29 cellular contexts compared by ENCODE assay signal in the genomic region with DNA sequence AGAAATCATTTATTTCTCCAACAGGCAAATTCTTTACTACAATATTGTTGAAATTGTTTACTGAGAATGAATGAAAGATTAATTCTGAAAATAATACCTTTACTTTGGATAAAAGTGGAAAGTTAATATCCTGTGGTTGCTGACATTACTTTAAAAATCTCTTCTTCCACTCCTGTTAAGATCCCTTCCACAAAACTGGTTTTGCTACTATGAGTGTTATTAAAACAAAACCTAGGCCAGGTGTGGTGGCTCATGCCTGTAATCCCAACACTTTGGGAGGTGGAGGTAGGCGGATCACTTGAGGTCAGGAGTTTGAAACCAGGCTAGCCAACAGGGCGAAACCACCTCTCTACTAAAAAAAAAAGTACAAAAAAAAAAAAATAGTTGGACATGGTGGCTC.
"Had no signal": no experiment of that assay in that cellular context is flagged by ENCODE, and none has a peak within 500 bp of the region (broad histone marks: within the 10 kb centered on the region; RNA-seq: fewer than 3 reads in every experiment).

No MANE protein-coding gene starts in this region.

- H3K4me3 ChIP-seq: adrenal gland, esophagus muscularis mucosa, hepatocyte, pancreas, psoas muscle, sigmoid colon, upper lobe of right lung had no signal

- ATAC-seq: effector memory CD8-positive, alpha-beta T cell; psoas muscle had no signal

- H3K36me3 Mint-ChIP-seq: activated naive CD8-positive, alpha-beta T cell treated with anti-CD3 and anti-CD28 coated beads for 36 hours; brain; mesothelial cell of epicardium; naive B cell; stimulated activated memory B cell treated with anti-CD40 and anti-IgM and Interleukin-4, amounts not matched to agents 10 μg/mL and 1 μg/mL and 100 μg/mL, for 72 hours had no signal

- H3K9me3 ChIP-seq: adrenal gland, esophagus muscularis mucosa, pancreas, psoas muscle, sigmoid colon, upper lobe of right lung had no signal

- H3K9me3 Mint-ChIP-seq: activated naive CD4-positive, alpha-beta T cell treated with anti-CD3 and anti-CD28 coated beads for 36 hours; activated naive CD8-positive, alpha-beta T cell treated with anti-CD3 and anti-CD28 coated beads for 36 hours; activated T-helper 1 cell treated with anti-CD3 and anti-CD28 coated beads, Interleukin-12 subunit alpha, Interleukin-12 subunit beta, Interleukin-2, Interleukin-4 antibody, amounts not matched to agents 30 ng/mL and 10 ng/mL and 1 ng/mL, durations not matched to agents 14 hours and 24 hours and 36 hours; brain; effector memory CD8-positive, alpha-beta T cell; mesothelial cell of epicardium; naive B cell; nephron progenitor cell; stimulated activated memory B cell treated with anti-CD40 and anti-IgM and Interleukin-4, amounts not matched to agents 10 μg/mL and 1 μg/mL and 100 μg/mL, for 72 hours; stimulated activated naive CD8-positive, alpha-beta T cell treated with anti-CD3 and anti-CD28 coated beads, Interleukin-15, amount 100 ng/mL, for 72 hours; T-helper 1 cell treated with Interleukin-12 subunit alpha and Interleukin-12 subunit beta and Interleukin-4 antibody, amounts not matched to agents 30 μg/mL and 1 μg/mL, for 36 hours had no signal

- H3K27me3 ChIP-seq: adrenal gland, esophagus muscularis mucosa, hepatocyte, pancreas, sigmoid colon, upper lobe of right lung had no signal

- H3K4me1 Mint-ChIP-seq: activated naive CD8-positive, alpha-beta T cell treated with anti-CD3 and anti-CD28 coated beads for 36 hours; naive B cell; stimulated activated memory B cell treated with anti-CD40 and anti-IgM and Interleukin-4, amounts not matched to agents 10 μg/mL and 1 μg/mL and 100 μg/mL, for 72 hours; stimulated activated naive CD8-positive, alpha-beta T cell treated with anti-CD3 and anti-CD28 coated beads, Interleukin-15, amount 100 ng/mL, for 72 hours had no signal

- H3K27ac ChIP-seq: adrenal gland, esophagus muscularis mucosa, hepatocyte, pancreas, psoas muscle, sigmoid colon, upper lobe of right lung, VCaP had no signal

- H3K4me3 Mint-ChIP-seq: activated naive CD4-positive, alpha-beta T cell treated with anti-CD3 and anti-CD28 coated beads for 36 hours; activated naive CD8-positive, alpha-beta T cell treated with anti-CD3 and anti-CD28 coated beads for 36 hours; activated T-helper 1 cell treated with anti-CD3 and anti-CD28 coated beads, Interleukin-12 subunit alpha, Interleukin-12 subunit beta, Interleukin-2, Interleukin-4 antibody, amounts not matched to agents 30 ng/mL and 10 ng/mL and 1 ng/mL, durations not matched to agents 14 hours and 24 hours and 36 hours; brain; effector memory CD8-positive, alpha-beta T cell; mesothelial cell of epicardium; naive B cell; nephron progenitor cell; stimulated activated memory B cell treated with anti-CD40 and anti-IgM and Interleukin-4, amounts not matched to agents 10 μg/mL and 1 μg/mL and 100 μg/mL, for 72 hours; stimulated activated naive CD8-positive, alpha-beta T cell treated with anti-CD3 and anti-CD28 coated beads, Interleukin-15, amount 100 ng/mL, for 72 hours; T-helper 1 cell treated with Interleukin-12 subunit alpha and Interleukin-12 subunit beta and Interleukin-4 antibody, amounts not matched to agents 30 μg/mL and 1 μg/mL, for 36 hours had no signal

- H3K27ac Mint-ChIP-seq: activated naive CD4-positive, alpha-beta T cell treated with anti-CD3 and anti-CD28 coated beads for 36 hours; activated naive CD8-positive, alpha-beta T cell treated with anti-CD3 and anti-CD28 coated beads for 36 hours; activated T-helper 1 cell treated with anti-CD3 and anti-CD28 coated beads, Interleukin-12 subunit alpha, Interleukin-12 subunit beta, Interleukin-2, Interleukin-4 antibody, amounts not matched to agents 30 ng/mL and 10 ng/mL and 1 ng/mL, durations not matched to agents 14 hours and 24 hours and 36 hours; brain; effector memory CD8-positive, alpha-beta T cell; mesothelial cell of epicardium; naive B cell; nephron progenitor cell; stimulated activated memory B cell treated with anti-CD40 and anti-IgM and Interleukin-4, amounts not matched to agents 10 μg/mL and 1 μg/mL and 100 μg/mL, for 72 hours; stimulated activated naive CD8-positive, alpha-beta T cell treated with anti-CD3 and anti-CD28 coated beads, Interleukin-15, amount 100 ng/mL, for 72 hours; T-helper 1 cell treated with Interleukin-12 subunit alpha and Interleukin-12 subunit beta and Interleukin-4 antibody, amounts not matched to agents 30 μg/mL and 1 μg/mL, for 36 hours had no signal

- H3K36me3 ChIP-seq: adrenal gland, esophagus muscularis mucosa, pancreas, sigmoid colon, upper lobe of right lung had no signal

- H3K4me1 ChIP-seq: adrenal gland, pancreas, psoas muscle, sigmoid colon, upper lobe of right lung had no signal

- DNase-seq: activated CD4-positive, alpha-beta T cell treated with anti-CD3 and anti-CD28 coated beads for 48 hours; activated CD4-positive, alpha-beta T cell treated with anti-CD3 and anti-CD28 coated beads, Interleukin-2, amount 50 U/mL, for 48 hours; activated CD8-positive, alpha-beta memory T cell treated with anti-CD3 and anti-CD28 coated beads for 24 hours; activated effector memory CD4-positive, alpha-beta T cell treated with anti-CD3 and anti-CD28 coated beads, Interleukin-2, amount 50 U/mL, for 16 hours; activated naive CD4-positive, alpha-beta T cell treated with anti-CD3 and anti-CD28 coated beads for 36 hours; activated naive CD8-positive, alpha-beta T cell treated with anti-CD3 and anti-CD28 coated beads for 36 hours; adrenal gland; aorta; cortex of kidney; effector memory CD8-positive, alpha-beta T cell; naive B cell; nephron progenitor cell; psoas muscle; sigmoid colon; small intestine; stimulated activated CD4-positive, alpha-beta T cell treated with anti-CD3 and anti-CD28 coated beads, Interleukin-4, amount 100 ng/mL, for 4 hours; stimulated activated CD8-positive, alpha-beta memory T cell treated with anti-CD3 and anti-CD28 coated beads, Interleukin-4, amount 100 ng/mL, for 48 hours; stimulated activated naive CD8-positive, alpha-beta T cell treated with anti-CD3 and anti-CD28 coated beads, Interleukin-15, amount 100 ng/mL, for 72 hours; T-helper 9 cell; upper lobe of right lung had no signal
